8 cellular contexts compared by ENCODE assay signal in the genomic region with DNA sequence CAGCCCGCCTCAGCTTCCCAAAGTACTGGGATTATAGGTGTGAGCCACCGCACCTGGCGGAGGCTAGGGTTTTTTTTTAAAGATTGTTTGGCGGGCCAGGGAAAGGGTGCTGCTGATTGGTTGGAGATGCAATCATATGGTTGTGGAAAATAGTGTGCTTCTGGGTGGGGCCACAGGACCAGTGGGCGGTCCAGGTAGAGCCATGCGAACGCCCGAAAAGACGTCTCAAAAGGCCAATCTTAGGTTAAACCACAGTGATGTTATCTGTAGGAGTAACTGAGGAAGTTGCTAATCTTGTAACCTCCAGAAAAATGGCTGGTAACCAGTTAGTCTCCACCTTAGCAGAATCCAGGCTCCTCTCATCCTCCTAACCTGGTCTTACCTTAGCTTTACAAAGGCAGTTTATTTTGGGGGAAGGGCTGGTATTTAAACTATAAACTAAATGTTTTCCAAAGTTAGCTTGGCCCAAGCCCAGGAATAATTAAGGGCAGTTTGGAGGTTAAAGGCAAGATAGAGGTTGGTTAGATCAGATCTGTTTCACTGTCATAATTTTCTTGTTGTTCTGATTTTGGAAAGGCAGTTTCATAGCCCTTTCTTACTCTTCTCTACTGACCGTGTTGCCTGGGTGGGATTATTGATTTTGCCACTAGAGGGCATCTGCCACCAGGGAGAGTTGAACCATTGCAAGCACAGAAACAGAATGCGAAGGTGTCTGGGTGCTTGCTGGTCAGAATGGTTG.
DNase-seq lines count a peak whose midpoint lies in the region; ATAC-seq and TF ChIP-seq lines count a peak whose summit lies in the region.

No MANE protein-coding gene starts in this region.

- dilution Hi-C loops in mammary epithelial cell (cut with HindIII; ENCODE audit: low sequenced_read_pairs), result no loop called here

- H3K79me2 ChIP-seq in mammary epithelial cell (ENCODE audit: insufficient read depth, low read length), result no peaks in the 10 kb centered on the region

- no TSS peak for BruUV-seq in mammary epithelial cell (replicated peaks; lab: Mats Ljungman, UMichigan)

- H2AFZ ChIP-seq in mammary epithelial cell (ENCODE audit: low read depth, low read length), result no peak overlapping the region

- H3K27me3 ChIP-seq in mammary epithelial cell (ENCODE audit: insufficient read depth, low read length) (no peaks in the 10 kb centered on the region), kidney epithelial cell (ENCODE audit: control insufficient read depth, insufficient read depth, low read length) (no peaks in the 10 kb centered on the region)

- TF ChIP-seq CTCF in AG09309 (IDR thresholded peaks at IDR 0.05; ENCODE audit: control insufficient read depth, insufficient read depth, low read depth, low read length, missing control alignments) (peak; percentile 93), mammary epithelial cell (conservative IDR thresholded peaks at IDR 0.05 in 1 of 2, IDR thresholded peaks at IDR 0.05 in 1 of 2; ENCODE audit: extremely low read depth in 1 of 2, insufficient read depth in 1 of 2, low read depth in 1 of 2, low read length in 2 of 2) (peak; percentile 93 to 94), kidney epithelial cell (IDR thresholded peaks at IDR 0.05; ENCODE audit: insufficient read depth, low read length, poor library complexity, severe bottlenecking) (peak; percentile 94)

- H4K20me1 ChIP-seq in mammary epithelial cell (ENCODE audit: insufficient read depth, low read length), result no peaks in the 10 kb centered on the region

- H3K4me1 ChIP-seq in mammary epithelial cell (ENCODE audit: insufficient read depth, low read length), result no peaks in the 10 kb centered on the region

- H3K4me3 ChIP-seq in AG09309 (ENCODE audit: control insufficient read depth, low read depth, low read length), result no peak overlapping the region
- no peak overlapping the region for H3K4me3 ChIP-seq in mammary epithelial cell (replicated peaks in 1 of 3; ENCODE audit: insufficient read depth in 1 of 3, low read depth in 2 of 3, low read length in 3 of 3)
- H3K4me3 ChIP-seq in kidney epithelial cell (ENCODE audit: low read depth, low read length), result no peak overlapping the region

- CTCF ChIA-PET in mammary epithelial cell (lab: Charles Lee; ENCODE audit: low non-redundant PET), result interaction anchor here (0.7 kb wide), 1 partner anchor 1456 kb away, joined by 3 read pairs; no protein-coding TSS in a partner anchor

- peak; percentile 54 for ATAC-seq in GM18861 (IDR thresholded peaks at IDR 0.05; ENCODE audit: unreplicated experiment)
- no peak for ATAC-seq in GM21447 (IDR thresholded peaks at IDR 0.05; ENCODE audit: unreplicated experiment)

- H3K27ac ChIP-seq in mammary epithelial cell (ENCODE audit: insufficient read depth, low read depth, low read length), result no peak overlapping the region

- 80% methylated on average over 10 of the region's 11 CpGs for WGBS in mammary epithelial cell (ENCODE audit: low coverage, missing lambda C conversion rate)

- H3K9ac ChIP-seq in mammary epithelial cell (ENCODE audit: insufficient read depth, low read length), result no peak overlapping the region

- no peaks in the 10 kb centered on the region for H3K36me3 ChIP-seq in mammary epithelial cell (ENCODE audit: insufficient read depth, low read length)
- no peaks in the 10 kb centered on the region for H3K36me3 ChIP-seq in kidney epithelial cell (ENCODE audit: control insufficient read depth, insufficient read depth, low read length)

- in situ Hi-C loops in mammary epithelial cell (cut with MboI; ENCODE audit: low sequenced_read_pairs in 2 of 2), result no loop called here

- H3K9me3 ChIP-seq in mammary epithelial cell (replicated peaks; ENCODE audit: insufficient read depth, low read length), result no peaks in the 10 kb centered on the region

- no peak overlapping the region for H3K4me2 ChIP-seq in mammary epithelial cell (ENCODE audit: insufficient read depth, low read depth, low read length)

- DNase-seq in AG09309 (ENCODE audit: low read depth) (peak; percentile 16), NCI-H1092 treated with DMSO at 0.1 percent for 48 hours (lab: John Stamatoyannopoulos, UW) (peak; percentile 56), UCSD-AML1 (lab: John Stamatoyannopoulos, UW; ENCODE audit: unreplicated experiment) (peak; percentile 27), mammary epithelial cell (peak; percentile 51), kidney epithelial cell (ENCODE audit: low read depth) (no peak)
- DNase-seq in stimulated activated CD4-positive, alpha-beta T cell treated with anti-CD3 and anti-CD28 coated beads, Interleukin-2, amount 100 ng/mL, for 4 hours (ENCODE audit: low read depth), result peak; percentile 19

- intact Hi-C loops in mammary epithelial cell (cut with micrococcal nuclease), result loop anchor here (1.0 to 2.0 kb wide), 5 partner anchors 51 to 690 kb away; no protein-coding TSS in a partner anchor
